13 cellular contexts compared by ENCODE assay signal in the genomic region with DNA sequence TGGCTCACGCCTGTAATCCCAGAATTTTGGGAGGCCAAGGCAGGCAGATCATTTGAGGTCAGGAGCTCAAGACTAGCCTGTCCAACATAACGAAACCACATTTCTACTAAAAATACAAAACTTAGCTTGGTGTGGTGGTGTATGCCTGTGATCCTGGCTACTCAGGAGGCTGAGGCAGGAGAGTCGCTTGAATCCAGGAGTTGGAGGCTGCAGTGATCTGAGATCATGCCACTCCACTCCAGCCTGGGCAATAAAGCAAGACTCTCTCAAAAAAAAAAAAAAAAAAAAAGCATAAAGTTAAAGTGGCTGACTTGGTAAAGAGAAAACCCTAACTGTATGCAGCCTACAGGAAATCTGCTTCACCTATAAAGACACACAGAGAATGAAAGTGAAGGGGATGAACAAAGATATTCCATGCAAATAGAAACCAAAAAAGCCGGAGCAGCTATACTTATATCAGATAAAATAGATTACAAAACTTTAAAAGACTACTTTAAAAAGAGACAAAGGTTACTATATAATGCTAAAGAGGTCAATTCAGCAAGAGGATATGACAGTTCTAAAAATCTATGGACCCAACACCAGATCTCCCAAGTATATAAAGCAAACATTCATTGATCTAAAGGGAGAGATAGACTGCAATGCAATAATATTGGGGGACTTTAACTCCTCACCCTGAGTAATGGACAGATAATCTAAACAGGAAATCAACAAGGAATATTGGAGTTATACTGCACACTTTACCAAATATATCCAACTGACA. TPM values are rescaled to one million over a fixed set of nuclear protein-coding genes. Genes with fewer than 3 reads are reported as not detected.
A peak's percentile ranks its signal among the peaks of the same experiment; 100 is the strongest.
DNase-seq lines count a peak whose midpoint lies in the region; ATAC-seq and TF ChIP-seq lines count a peak whose summit lies in the region.
"Had no signal": no experiment of that assay in that cellular context is flagged by ENCODE, and none has a peak within 500 bp of the region (broad histone marks: within the 10 kb centered on the region; RNA-seq: fewer than 3 reads in every experiment).

No MANE protein-coding gene starts in this region.

- peak overlapping the region; percentile 79 for H3K4me3 Mint-ChIP-seq in activated T-helper 1 cell treated with anti-CD3 and anti-CD28 coated beads, Interleukin-12 subunit alpha, Interleukin-12 subunit beta, Interleukin-2, Interleukin-4 antibody, amounts not matched to agents 30 ng/mL and 10 ng/mL and 1 ng/mL, durations not matched to agents 14 hours and 24 hours and 36 hours

- no peaks in the 10 kb centered on the region for H3K27me3 ChIP-seq in vagina

- peaks cover 20% of the 10 kb centered on the region for H3K9me3 Mint-ChIP-seq in activated T-helper 1 cell treated with anti-CD3 and anti-CD28 coated beads, Interleukin-12 subunit alpha, Interleukin-12 subunit beta, Interleukin-2, Interleukin-4 antibody, amounts not matched to agents 30 ng/mL and 10 ng/mL and 1 ng/mL, durations not matched to agents 14 hours and 24 hours and 36 hours

- H3K4me1 Mint-ChIP-seq in activated T-helper 1 cell treated with anti-CD3 and anti-CD28 coated beads, Interleukin-12 subunit alpha, Interleukin-12 subunit beta, Interleukin-2, Interleukin-4 antibody, amounts not matched to agents 30 ng/mL and 10 ng/mL and 1 ng/mL, durations not matched to agents 14 hours and 24 hours and 36 hours (ENCODE audit: low read depth) = peaks cover 59% of the 10 kb centered on the region

- H3K9me3 ChIP-seq in vagina = no peaks in the 10 kb centered on the region

- peaks cover 2% of the 10 kb centered on the region for H3K4me1 ChIP-seq in vagina

- peaks cover 0 to 4% of the 10 kb centered on the region in 2 donors for H3K36me3 ChIP-seq in vagina

- H3K4me3 ChIP-seq in vagina = peak overlapping the region in 1 of 2 donors; percentile 50

- intact Hi-C loops in activated T-helper 1 cell treated with anti-CD3 and anti-CD28 coated beads, Interleukin-12 subunit alpha, Interleukin-12 subunit beta, Interleukin-2, Interleukin-4 antibody, amounts not matched to agents 30 ng/mL and 10 ng/mL and 1 ng/mL, durations not matched to agents 14 hours and 24 hours and 36 hours (cut with micrococcal nuclease) = loop anchor here (1.0 to 5.0 kb wide), 7 partner anchors 8 to 918 kb away; a partner anchor contains a TSS
- intact Hi-C loops in vagina (cut with DNase I) = loop anchor here (10.0 kb wide), 1 partner anchor 890 kb away; no protein-coding TSS in a partner anchor

- peak; percentile 10 for DNase-seq in stimulated activated CD4-positive, alpha-beta T cell treated with anti-CD3 and anti-CD28 coated beads, Interleukin-15, amount 100 ng/mL, for 24 hours
- DNase-seq in stimulated activated CD4-positive, alpha-beta T cell treated with anti-CD3 and anti-CD28 coated beads, Interleukin-4, amount 100 ng/mL, for 4 hours = no peak
- DNase-seq in activated T-helper 1 cell treated with anti-CD3 and anti-CD28 coated beads, Interleukin-12 subunit alpha, Interleukin-12 subunit beta, Interleukin-2, Interleukin-4 antibody, amounts not matched to agents 30 ng/mL and 10 ng/mL and 1 ng/mL, durations not matched to agents 14 hours and 24 hours and 36 hours (ENCODE audit: low spot score) = no peak
- DNase-seq in myocyte (ENCODE audit: low read depth) (peak; percentile 19), vagina (ENCODE audit: extremely low spot score in 2 of 2) (no peak), mesenteric fat pad (ENCODE audit: low spot score) (no peak)
- DNase-seq: activated gamma-delta T cell treated with Interleukin-2 at 50 U/mL for 16 hours, COR-L47, HCEC 1CT, left cardiac atrium had no signal

- no peaks in the 10 kb centered on the region for H3K27me3 Mint-ChIP-seq in activated T-helper 1 cell treated with anti-CD3 and anti-CD28 coated beads, Interleukin-12 subunit alpha, Interleukin-12 subunit beta, Interleukin-2, Interleukin-4 antibody, amounts not matched to agents 30 ng/mL and 10 ng/mL and 1 ng/mL, durations not matched to agents 14 hours and 24 hours and 36 hours (ENCODE audit: insufficient read depth)

- TF ChIP-seq CTCF in vagina (IDR thresholded peaks at IDR 0.05) = no peak

- H3K27ac ChIP-seq in vagina = peak overlapping the region; percentile 94

- H3K27ac Mint-ChIP-seq in activated T-helper 1 cell treated with anti-CD3 and anti-CD28 coated beads, Interleukin-12 subunit alpha, Interleukin-12 subunit beta, Interleukin-2, Interleukin-4 antibody, amounts not matched to agents 30 ng/mL and 10 ng/mL and 1 ng/mL, durations not matched to agents 14 hours and 24 hours and 36 hours = peak overlapping the region; percentile 83

- ATAC-seq in HG03196 (IDR thresholded peaks at IDR 0.05; ENCODE audit: unreplicated experiment) (no peak), HG03521 (IDR thresholded peaks at IDR 0.05; ENCODE audit: unreplicated experiment) (no peak)
- ATAC-seq: left cardiac atrium had no signal

- peaks cover 30% of the 10 kb centered on the region for H3K36me3 Mint-ChIP-seq in activated T-helper 1 cell treated with anti-CD3 and anti-CD28 coated beads, Interleukin-12 subunit alpha, Interleukin-12 subunit beta, Interleukin-2, Interleukin-4 antibody, amounts not matched to agents 30 ng/mL and 10 ng/mL and 1 ng/mL, durations not matched to agents 14 hours and 24 hours and 36 hours (ENCODE audit: low read depth)

- TF ChIP-seq POLR2A in vagina (IDR thresholded peaks at IDR 0.05) = no peak

RNA-seq across cellular contexts. Expression of a gene that starts 4.1 kb away (rescaled TPM):
- total RNA-seq in activated T-helper 1 cell treated with anti-CD3 and anti-CD28 coated beads, Interleukin-12 subunit alpha, Interleukin-12 subunit beta, Interleukin-2, Interleukin-4 antibody, amounts not matched to agents 30 ng/mL and 10 ng/mL and 1 ng/mL, durations not matched to agents 14 hours and 24 hours and 36 hours = 13.1 and 14.3 TPM in 2 replicates
- total RNA-seq in myocyte (8.9 and 15.2 TPM in 2 replicates), vagina (35.6 TPM), mesenteric fat pad (17.1 TPM)
- 5.1 TPM for polyA plus RNA-seq in myocyte (2012)

RNA-seq across cellular contexts. Expression of a gene that starts 16.2 kb away (rescaled TPM):
- not detected in 2 replicates for total RNA-seq in activated T-helper 1 cell treated with anti-CD3 and anti-CD28 coated beads, Interleukin-12 subunit alpha, Interleukin-12 subunit beta, Interleukin-2, Interleukin-4 antibody, amounts not matched to agents 30 ng/mL and 10 ng/mL and 1 ng/mL, durations not matched to agents 14 hours and 24 hours and 36 hours
- not detected in 2 replicates for total RNA-seq in myocyte
- not detected for polyA plus RNA-seq in myocyte (2012)
- not detected for total RNA-seq in vagina
- not detected for total RNA-seq in mesenteric fat pad
- total RNA-seq: endothelial cell of umbilical vein, left cardiac atrium had no signal
- polyA plus RNA-seq: endothelial cell of umbilical vein had no signal

RNA-seq across cellular contexts. Expression of a gene that starts 37.8 kb away (rescaled TPM):
- total RNA-seq in activated T-helper 1 cell treated with anti-CD3 and anti-CD28 coated beads, Interleukin-12 subunit alpha, Interleukin-12 subunit beta, Interleukin-2, Interleukin-4 antibody, amounts not matched to agents 30 ng/mL and 10 ng/mL and 1 ng/mL, durations not matched to agents 14 hours and 24 hours and 36 hours = not detected in 2 replicates
- not detected in 2 replicates for total RNA-seq in myocyte
- not detected for polyA plus RNA-seq in myocyte (2012)
- not detected for total RNA-seq in vagina
- total RNA-seq in mesenteric fat pad = 0.51 TPM
- total RNA-seq: endothelial cell of umbilical vein had no signal
- polyA plus RNA-seq: endothelial cell of umbilical vein had no signal

Comparison
In these comparisons a context has a peak if more than half of its experiments do, and no peak if none do; other contexts are left out.
1. DNase-seq: peak in stimulated activated CD4-positive, alpha-beta T cell treated with anti-CD3 and anti-CD28 coated beads, Interleukin-15, amount 100 ng/mL, for 24 hours (single experiment) and myocyte (single experiment); none in stimulated activated CD4-positive, alpha-beta T cell treated with anti-CD3 and anti-CD28 coated beads, Interleukin-4, amount 100 ng/mL, for 4 hours (0 of 2), activated T-helper 1 cell treated with anti-CD3 and anti-CD28 coated beads, Interleukin-12 subunit alpha, Interleukin-12 subunit beta, Interleukin-2, Interleukin-4 antibody, amounts not matched to agents 30 ng/mL and 10 ng/mL and 1 ng/mL, durations not matched to agents 14 hours and 24 hours and 36 hours (single experiment), vagina (0 of 2) and mesenteric fat pad (single experiment).